13 cellular contexts compared by ENCODE assay signal in genomic region chr19:42051166-42052115, GRCh38. TPM values are rescaled to one million over a fixed set of nuclear protein-coding genes. Genes with fewer than 3 reads are reported as not detected.
DNase-seq lines count a peak whose midpoint lies in the region; ATAC-seq and TF ChIP-seq lines count a peak whose summit lies in the region.
"Had no signal": no experiment of that assay in that cellular context is flagged by ENCODE, and none has a peak within 500 bp of the region (broad histone marks: within the 10 kb centered on the region; RNA-seq: fewer than 3 reads in every experiment).

No MANE protein-coding gene starts in this region.

- H3K9me2 ChIP-seq in PC-9 (ENCODE audit: insufficient read depth): no peaks in the 10 kb centered on the region

- H3F3A ChIP-seq in PC-9 (ENCODE audit: insufficient read depth, low read depth): peaks cover 28% of the 10 kb centered on the region

- H3K9me3 ChIP-seq in PC-9 (ENCODE audit: insufficient read depth, low read depth): no peaks in the 10 kb centered on the region
- no peaks in the 10 kb centered on the region for H3K9me3 ChIP-seq in esophagus squamous epithelium
- H3K9me3 ChIP-seq in stomach: no peaks in the 10 kb centered on the region
- H3K9me3 ChIP-seq: Caco-2 had no signal

- TF ChIP-seq CTCF in PC-9 (conservative IDR thresholded peaks at IDR 0.05) (no peak), esophagus squamous epithelium (IDR thresholded peaks at IDR 0.05) (no peak), stomach (IDR thresholded peaks at IDR 0.05) (no peak), WTC11 (IDR thresholded peaks at IDR 0.05) (no peak)

- peak overlapping the region; percentile 76 for H3K27ac ChIP-seq in PC-9
- H3K27ac ChIP-seq in esophagus squamous epithelium: peak overlapping the region; percentile 82 to 93 (median 86)
- peak overlapping the region in 3 of 5 donors; percentile 32 to 37 (median 37) for H3K27ac ChIP-seq in stomach

- H3K79me2 ChIP-seq in PC-9 (ENCODE audit: low read depth): no peaks in the 10 kb centered on the region

- H3K9me3 Mint-ChIP-seq in WTC11: no peaks in the 10 kb centered on the region
- H3K9me3 Mint-ChIP-seq: effector memory CD8-positive, alpha-beta T cell; nephron; type B pancreatic cell had no signal

- H4K20me1 ChIP-seq in PC-9 (ENCODE audit: insufficient read depth): no peaks in the 10 kb centered on the region

- TF ChIP-seq POLR2A in esophagus squamous epithelium (IDR thresholded peaks at IDR 0.05) (peak in 1 of 4 donors; percentile 17), stomach (IDR thresholded peaks at IDR 0.05) (no peak)

- H3K4me3 ChIP-seq in PC-9 (no peak overlapping the region), esophagus squamous epithelium (no peak overlapping the region), stomach (no peak overlapping the region)

- peak overlapping the region; percentile 43 for H3K4me2 ChIP-seq in PC-9

- CTCF ChIA-PET in PC-9 (lab: Charles Lee): interaction anchor here (1.0 kb wide), 1 partner anchor 16 kb away, joined by 7 read pairs; no protein-coding TSS in a partner anchor
- CTCF ChIA-PET in WTC11 (lab: Charles Lee): interaction anchor here (0.9 to 2.9 kb wide), 4 partner anchors 16 to 23 kb away, joined by 4 to 12 read pairs (median 8); no protein-coding TSS in a partner anchor

- peaks cover 35% of the 10 kb centered on the region for H3K4me1 ChIP-seq in PC-9 (replicated peaks; ENCODE audit: insufficient read depth)
- H3K4me1 ChIP-seq in esophagus squamous epithelium: peaks cover 27 to 62% (median 40%) of the 10 kb centered on the region in 3 donors
- no peaks in the 10 kb centered on the region for H3K4me1 ChIP-seq in stomach
- H3K4me1 ChIP-seq: Caco-2 had no signal

- peak; percentile 28 to 44 (median 37) for DNase-seq in stimulated activated CD4-positive, alpha-beta T cell treated with anti-CD3 and anti-CD28 coated beads, Interleukin-12 subunit alpha, Interleukin-12 subunit beta, amount 100 ng/mL, for 48 hours (ENCODE audit: low read depth in 2 of 3, low spot score in 1 of 3)
- no peak for DNase-seq in stimulated activated CD4-positive, alpha-beta T cell treated with anti-CD3 and anti-CD28 coated beads, Interleukin-12 subunit alpha, Interleukin-12 subunit beta, amount 100 ng/mL, for 4 hours
- DNase-seq in PC-9 (peak; percentile 78 to 96), esophagus squamous epithelium (lab: John Stamatoyannopoulos, UW) (no peak), stomach (peak; percentile 47), WTC11 (ENCODE audit: low spot score) (no peak), left ventricle myocardium superior (no peak)
- DNase-seq: Caco-2; effector memory CD8-positive, alpha-beta T cell; T-helper 9 cell had no signal

- no TSS peak for BruUV-seq in PC-9 (replicated peaks; lab: Mats Ljungman, UMichigan)

- no peaks in the 10 kb centered on the region for H3K36me3 ChIP-seq in PC-9 (ENCODE audit: low read depth)
- H3K36me3 ChIP-seq in esophagus squamous epithelium: no peaks in the 10 kb centered on the region
- peaks cover 0 to 55% (median 15%) of the 10 kb centered on the region in 4 donors for H3K36me3 ChIP-seq in stomach

- H3K27ac Mint-ChIP-seq in WTC11: no peak overlapping the region; the same call in 1 of the 2 replicates
- H3K27ac Mint-ChIP-seq: effector memory CD8-positive, alpha-beta T cell; nephron; type B pancreatic cell had no signal

- WGBS in esophagus squamous epithelium, 2 donors: 30 to 71% methylated on average over 9 to 12 of the region's 14 CpGs
- 80 to 93% (median 83%) methylated on average over 11 to 14 of the region's 14 CpGs for WGBS in stomach, 5 donors

- H3K27me3 Mint-ChIP-seq in WTC11 (ENCODE audit: low read depth): no peaks in the 10 kb centered on the region
- H3K27me3 Mint-ChIP-seq: type B pancreatic cell had no signal

- no peak for TF ChIP-seq EP300 in stomach (IDR thresholded peaks at IDR 0.05)

- POLR2A ChIA-PET in PC-9 (lab: Charles Lee; ENCODE audit: unreplicated experiment) (interaction anchor here (0.6 to 1.2 kb wide), 3 partner anchors 25 to 1228 kb away, joined by 3 to 17 read pairs (median 10); partner anchors contain the start of gene ZNF574), WTC11 (lab: Charles Lee) (no interaction called here)

- intact Hi-C loops in PC-9 (cut with micrococcal nuclease; ENCODE audit: unreplicated experiment) (no loop called here), esophagus squamous epithelium (cut with DNase I) (no loop called here), stomach (cut with DNase I; ENCODE audit: low total_unique reads) (no loop called here), left ventricle myocardium superior (cut with micrococcal nuclease) (no loop called here)

- no peaks in the 10 kb centered on the region for H3K4me1 Mint-ChIP-seq in WTC11

- no peak overlapping the region for H2AFZ ChIP-seq in PC-9

- no peak overlapping the region for H3K4me3 Mint-ChIP-seq in WTC11
- H3K4me3 Mint-ChIP-seq: effector memory CD8-positive, alpha-beta T cell; nephron; type B pancreatic cell had no signal

- peaks cover 31% of the 10 kb centered on the region for H3K36me3 Mint-ChIP-seq in WTC11
- H3K36me3 Mint-ChIP-seq: type B pancreatic cell had no signal

- ATAC-seq in WTC11: no peak
- no peak for ATAC-seq in left ventricle myocardium superior
- no peak for ATAC-seq in HG03432 (IDR thresholded peaks at IDR 0.05; ENCODE audit: unreplicated experiment)
- ATAC-seq: effector memory CD8-positive, alpha-beta T cell had no signal

- no peaks in the 10 kb centered on the region for H3K27me3 ChIP-seq in PC-9 (ENCODE audit: insufficient read depth, low read depth)
- H3K27me3 ChIP-seq in esophagus squamous epithelium: no peaks in the 10 kb centered on the region
- H3K27me3 ChIP-seq in stomach: no peaks in the 10 kb centered on the region

TF ChIP-seq in WTC11, 78 proteins besides CTCF, POLR2A, EP300 and RAD21 (continues in another document):
- TF ChIP-seq ELF4 (CRISPR knock-in tag; IDR thresholded peaks at IDR 0.05; ENCODE audit: low read depth) (no peak), ARID4B (CRISPR knock-in tag; IDR thresholded peaks at IDR 0.05; ENCODE audit: borderline replicate concordance) (no peak)

RNA-seq across cellular contexts. Expression of gene GRIK5, which starts 18.6 kb away (rescaled TPM):
- 0.96 and 1.1 TPM in 2 replicates for total RNA-seq in PC-9 (2021)
- 1 to 10 TPM in 1 of 4 donors, under 1 TPM in 3; 0.08 to 1.1 (median 0.37) TPM for total RNA-seq in esophagus squamous epithelium
- total RNA-seq in stomach: 10 to 100 TPM in 2 of 5 donors, 1 to 10 TPM in 3; 2.2 to 74.1 (median 8.3) TPM
- 1 to 10 TPM in 2 of 3 donors, under 1 TPM in 1; 0.92 to 3.1 (median 1.1) TPM for polyA plus RNA-seq in stomach
- total RNA-seq in WTC11 (2021): 52.3 to 71.3 TPM (median 66.3 TPM) in 3 replicates
- 5.4 TPM for total RNA-seq in left ventricle myocardium superior

RNA-seq across cellular contexts. Expression of gene ZNF574, which starts 24.5 kb away (rescaled TPM):
- 19.4 and 21.6 TPM in 2 replicates for total RNA-seq in PC-9 (2021)
- total RNA-seq in esophagus squamous epithelium: 10 to 100 TPM; 13.2 to 24.3 (median 16.2) TPM
- total RNA-seq in stomach: 10 to 100 TPM in 2 of 5 donors, 1 to 10 TPM in 3; 4.6 to 17.0 (median 8.8) TPM
- polyA plus RNA-seq in stomach: 1 to 10 TPM; 5.5 to 5.7 (median 5.5) TPM
- 30.6 to 34.0 TPM (median 33.4 TPM) in 3 replicates for total RNA-seq in WTC11 (2021)
- 10.2 TPM for total RNA-seq in left ventricle myocardium superior

RNA-seq across cellular contexts. Expression of gene ATP1A3, which starts 57.4 kb away (rescaled TPM):
- total RNA-seq in PC-9 (2021) (not detected in 2 replicates), esophagus squamous epithelium (under 1 TPM in 2 of 4 donors, not detected in 2; 0.19 to 0.42 TPM), stomach (under 1 TPM in 1 of 5 donors, not detected in 4; 0.29 TPM), WTC11 (2021) (28.2 to 34.2 TPM (median 30.9 TPM) in 3 replicates), left ventricle myocardium superior (416 TPM)
- polyA plus RNA-seq in stomach: under 1 TPM in 2 of 3 donors, not detected in 1; 0.12 to 0.45 TPM

Comparison
In these comparisons a context has a peak if more than half of its experiments do, and no peak if none do; other contexts are left out.
1. DNase-seq: peak in stimulated activated CD4-positive, alpha-beta T cell treated with anti-CD3 and anti-CD28 coated beads, Interleukin-12 subunit alpha, Interleukin-12 subunit beta, amount 100 ng/mL, for 48 hours (3 of 3), PC-9 (2 of 2) and stomach (single experiment); none in stimulated activated CD4-positive, alpha-beta T cell treated with anti-CD3 and anti-CD28 coated beads, Interleukin-12 subunit alpha, Interleukin-12 subunit beta, amount 100 ng/mL, for 4 hours (single experiment), esophagus squamous epithelium (single experiment), WTC11 (single experiment) and left ventricle myocardium superior (single experiment).
2. RNA of gene ATP1A3, which starts 57.4 kb away (total RNA-seq): 416 TPM in left ventricle myocardium superior (single experiment) and 28.2 to 34.2 TPM in WTC11; 0.19 to 0.42 TPM in esophagus squamous epithelium, not detected in PC-9 and 0.29 TPM in stomach; every median in the first group is over 10 times any median in the second.
3. Peak in every context shown above with its lines, with median percentiles within 50 percentile points of each other: H3K27ac ChIP-seq.